In the genomic region with DNA sequence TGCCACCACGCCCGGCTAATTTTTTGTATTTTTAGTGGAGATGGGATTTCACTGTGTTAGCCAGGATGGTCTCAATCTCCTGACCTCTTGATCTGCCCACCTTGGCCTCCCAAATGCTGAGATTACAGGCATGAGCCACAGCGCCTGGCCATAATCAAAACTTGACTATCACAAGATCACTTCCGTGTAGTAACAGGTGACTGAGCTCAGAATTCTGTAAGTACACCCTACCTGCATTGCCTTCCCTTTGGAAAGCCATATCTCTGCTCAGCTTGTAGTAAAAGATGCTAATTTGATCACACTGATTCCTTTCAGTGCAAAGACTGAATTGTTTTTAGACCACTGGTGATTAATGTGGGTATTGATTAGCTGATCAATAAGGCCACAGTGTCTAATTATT, we compare ENCODE assay signal across 4 cellular contexts.
"Had no signal": no experiment of that assay in that cellular context is flagged by ENCODE, and none has a peak within 500 bp of the region (broad histone marks: within the 10 kb centered on the region; RNA-seq: fewer than 3 reads in every experiment).

No MANE protein-coding gene starts in this region.

- H3K4me3 ChIP-seq: K562 had no signal

- ATAC-seq: K562 had no signal

- H3K27ac ChIP-seq: HL-60, KMS-11 had no signal

- H3K4me2 ChIP-seq: KMS-11 had no signal

- H3K9ac ChIP-seq: KMS-11 had no signal

- FAIRE-seq: HTR-8/SVneo, K562 had no signal
